In the genomic region with DNA sequence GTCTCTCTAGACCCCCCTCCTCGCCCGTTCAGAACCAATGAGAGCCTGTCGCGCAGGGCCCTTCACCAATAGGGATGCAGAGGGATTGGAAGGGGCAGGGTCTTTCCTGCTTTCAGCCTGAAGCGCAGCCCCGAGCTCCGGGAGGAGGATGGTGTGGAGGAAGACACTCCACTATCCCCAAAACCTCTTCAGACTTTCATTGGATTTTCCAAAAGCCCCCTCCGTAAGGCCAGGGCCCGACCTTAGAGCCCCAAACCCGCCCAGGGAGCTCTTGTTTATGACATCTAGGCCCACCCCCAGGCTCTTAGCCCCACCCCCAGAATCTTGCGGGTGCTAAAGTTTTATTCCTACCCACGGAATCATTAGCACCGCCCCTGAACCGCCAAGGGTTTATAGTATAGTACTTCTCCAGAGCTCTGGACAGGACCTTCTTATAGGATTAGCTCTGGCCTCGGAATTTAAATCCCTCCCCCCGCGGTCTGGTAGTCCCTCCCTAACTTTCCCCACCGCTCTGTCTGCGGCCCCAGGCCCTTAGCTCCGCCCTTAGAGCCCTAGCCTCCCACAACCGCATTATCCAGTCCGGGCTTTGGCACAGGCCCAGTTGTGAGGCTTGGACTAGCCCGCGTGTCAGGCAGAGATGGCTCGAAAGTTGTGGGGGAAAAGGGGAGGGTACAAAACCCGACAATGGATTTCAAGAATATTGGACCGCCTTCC, we compare ENCODE assay signal across 8 cellular contexts. TPM values are rescaled to one million over a fixed set of nuclear protein-coding genes. Genes with fewer than 3 reads are reported as not detected.
DNase-seq lines count a peak whose midpoint lies in the region; ATAC-seq and TF ChIP-seq lines count a peak whose summit lies in the region.

No MANE protein-coding gene starts in this region.

- no peaks in the 10 kb centered on the region for H3K36me3 ChIP-seq in Panc1 (ENCODE audit: control insufficient read depth, insufficient read depth, low read length)

- intact Hi-C loops in Panc1 (cut with micrococcal nuclease; ENCODE audit: unreplicated experiment): no loop called here

- H3K27me3 Mint-ChIP-seq in naive thymus-derived CD8-positive, alpha-beta T cell: peaks cover 0 to 9% (median 4%) of the 10 kb centered on the region in 5 donors

- POLR2A ChIA-PET in Panc1 (lab: Charles Lee): interaction anchor here (0.5 to 1.7 kb wide), 4 partner anchors 32 to 150 kb away, joined by 3 to 18 read pairs (median 12); partner anchors contain the start of gene SNRPD2
- POLR2A ChIA-PET in naive thymus-derived CD8-positive, alpha-beta T cell (lab: Charles Lee): interaction anchor here (0.5 to 1.3 kb wide), 3 partner anchors 8 to 35 kb away, joined by 4 to 9 read pairs (median 5); no protein-coding TSS in a partner anchor

- H3K27ac ChIP-seq in Panc1 (ENCODE audit: low read length): peak overlapping the region; percentile 54; the same call in 1 of the 2 replicates

- peaks cover 27 to 48% (median 39%) of the 10 kb centered on the region in 4 donors for H3K4me1 Mint-ChIP-seq in naive thymus-derived CD8-positive, alpha-beta T cell

- no peaks in the 10 kb centered on the region for H3K9me3 ChIP-seq in Panc1 (ENCODE audit: control insufficient read depth, insufficient read depth, low read depth, low read length)

- peaks cover 5% of the 10 kb centered on the region; the same call in 1 of the 2 replicates for H3K4me1 ChIP-seq in Panc1 (ENCODE audit: control insufficient read depth, insufficient read depth, low read length)

- peak overlapping the region; percentile 77 to 89 (median 84) for H3K4me3 Mint-ChIP-seq in naive thymus-derived CD8-positive, alpha-beta T cell

- BruUV-seq in Panc1 (replicated peaks; lab: Mats Ljungman, UMichigan): no TSS peak

- DNase-seq in GM13976 (ENCODE audit: low spot score) (peak; percentile 93), HUDEP-2 (lab: John Stamatoyannopoulos, UW; ENCODE audit: unreplicated experiment in 76 of 76) (peak in 69 of 76 experiments; percentile 16 to 94 (median 70)), Panc1 (ENCODE audit: low read depth, low spot score) (peak; percentile 59), fibroblast of peridontal ligament (ENCODE audit: extremely low read depth) (peak; percentile 75), HPDE6-E6E7 (ENCODE audit: extremely low spot score) (no peak)
- peak; percentile 31 to 62 for DNase-seq in activated T-helper 1 cell treated with anti-CD3 and anti-CD28 coated beads, Interleukin-2, amount 50 U/mL, for 16 hours (ENCODE audit: low read depth in 1 of 2, low spot score in 1 of 2)
- DNase-seq in naive thymus-derived CD8-positive, alpha-beta T cell: peak; percentile 54 to 88 (median 77)
- peak; percentile 84 for DNase-seq in stimulated activated naive CD8-positive, alpha-beta T cell treated with anti-CD3 and anti-CD28 coated beads, Interleukin-15, Interleukin-2, amounts not matched to agents 100 U/mL and 50 U/mL, for 24 hours

- TF ChIP-seq CTCF in GM13976 (IDR thresholded peaks at IDR 0.05; ENCODE audit: borderline replicate concordance, control extremely low read depth, extremely low read depth, insufficient read depth, missing control alignments) (no peak), Panc1 (IDR thresholded peaks at IDR 0.05) (no peak)

- CTCF ChIA-PET in Panc1 (lab: Charles Lee): interaction anchor here (0.5 kb wide), 1 partner anchor 141 kb away, joined by 5 read pairs; no protein-coding TSS in a partner anchor

- no peaks in the 10 kb centered on the region for H3K27me3 ChIP-seq in Panc1 (ENCODE audit: control insufficient read depth, insufficient read depth, low read length)

- peak overlapping the region in 8 of 10 donors; percentile 46 to 91 (median 78) for H3K27ac Mint-ChIP-seq in naive thymus-derived CD8-positive, alpha-beta T cell

- in situ Hi-C loops in GM13976 (cut with MboI; ENCODE audit: low sequenced_read_pairs, unreplicated experiment) (no loop called here), Panc1 (cut with HindIII; ENCODE audit: low pct_unique_long_range_greater_than_20kb, low sequenced_read_pairs) (no loop called here)

- no peaks in the 10 kb centered on the region for H3K9me3 Mint-ChIP-seq in naive thymus-derived CD8-positive, alpha-beta T cell

- ATAC-seq in Panc1: peak; percentile 78
- ATAC-seq in naive thymus-derived CD8-positive, alpha-beta T cell: peak; percentile 62
- peak; percentile 34 for ATAC-seq in stimulated activated naive CD8-positive, alpha-beta T cell treated with anti-CD3 and anti-CD28 coated beads, Interleukin-15, Interleukin-2, amounts not matched to agents 100 U/mL and 50 U/mL, for 24 hours

- H3K4me3 ChIP-seq in Panc1 (ENCODE audit: low read depth in 2 of 2, low read length in 2 of 2): peak overlapping the region; percentile 50 to 67

- H3K36me3 Mint-ChIP-seq in naive thymus-derived CD8-positive, alpha-beta T cell: no peaks in the 10 kb centered on the region

RNA-seq across cellular contexts. Expression of gene EML2, which starts 6.6 kb away (rescaled TPM):
- 32.7 TPM for total RNA-seq in Panc1 (2021; ENCODE audit: unreplicated experiment)
- polyA plus RNA-seq in Panc1 (2012; ENCODE audit: insufficient read length): 30.7 TPM
- total RNA-seq in naive thymus-derived CD8-positive, alpha-beta T cell: 10 to 100 TPM; 52.1 to 56.8 TPM
- 10 to 100 TPM in 2 of 3 donors, 1 to 10 TPM in 1; 8.8 to 17.8 (median 11.5) TPM for polyA plus RNA-seq in naive thymus-derived CD8-positive, alpha-beta T cell

RNA-seq across cellular contexts. Expression of gene GIPR, which starts 22.2 kb away (rescaled TPM):
- total RNA-seq in Panc1 (2021; ENCODE audit: unreplicated experiment): 2.0 TPM
- 1.9 TPM for polyA plus RNA-seq in Panc1 (2012; ENCODE audit: insufficient read length)
- total RNA-seq in naive thymus-derived CD8-positive, alpha-beta T cell: 10 to 100 TPM in 1 of 2 experiments, 1 to 10 TPM in 1; 9.7 to 10.4 TPM
- under 1 TPM in 2 of 3 donors, not detected in 1; 0.38 to 0.61 TPM for polyA plus RNA-seq in naive thymus-derived CD8-positive, alpha-beta T cell

RNA-seq across cellular contexts. Expression of gene GPR4, which starts 43.8 kb away (rescaled TPM):
- 0.23 TPM for total RNA-seq in Panc1 (2021; ENCODE audit: unreplicated experiment)
- polyA plus RNA-seq in Panc1 (2012; ENCODE audit: insufficient read length): not detected
- total RNA-seq in naive thymus-derived CD8-positive, alpha-beta T cell: not detected
- not detected for polyA plus RNA-seq in naive thymus-derived CD8-positive, alpha-beta T cell

RNA-seq across cellular contexts. Expression of gene SNRPD2, which starts 46.0 kb away (rescaled TPM):
- 496 TPM for total RNA-seq in Panc1 (2021; ENCODE audit: unreplicated experiment)
- 674 TPM for polyA plus RNA-seq in Panc1 (2012; ENCODE audit: insufficient read length)
- 100 to 1,000 TPM; 395 to 410 TPM for total RNA-seq in naive thymus-derived CD8-positive, alpha-beta T cell
- 1,000 to 10,000 TPM; 1,119 to 1,289 (median 1,220) TPM for polyA plus RNA-seq in naive thymus-derived CD8-positive, alpha-beta T cell

RNA-seq across cellular contexts. Expression of gene QPCTL, which starts 46.7 kb away (rescaled TPM):
- 19.4 TPM for total RNA-seq in Panc1 (2021; ENCODE audit: unreplicated experiment)
- 20.4 TPM for polyA plus RNA-seq in Panc1 (2012; ENCODE audit: insufficient read length)
- 10 to 100 TPM in 1 of 2 experiments, 1 to 10 TPM in 1; 7.3 to 11.4 TPM for total RNA-seq in naive thymus-derived CD8-positive, alpha-beta T cell
- 1 to 10 TPM in 2 of 3 donors, under 1 TPM in 1; 0.65 to 2.3 (median 1.6) TPM for polyA plus RNA-seq in naive thymus-derived CD8-positive, alpha-beta T cell
